ENCODE assay signal across 8 cellular contexts in the genomic region with DNA sequence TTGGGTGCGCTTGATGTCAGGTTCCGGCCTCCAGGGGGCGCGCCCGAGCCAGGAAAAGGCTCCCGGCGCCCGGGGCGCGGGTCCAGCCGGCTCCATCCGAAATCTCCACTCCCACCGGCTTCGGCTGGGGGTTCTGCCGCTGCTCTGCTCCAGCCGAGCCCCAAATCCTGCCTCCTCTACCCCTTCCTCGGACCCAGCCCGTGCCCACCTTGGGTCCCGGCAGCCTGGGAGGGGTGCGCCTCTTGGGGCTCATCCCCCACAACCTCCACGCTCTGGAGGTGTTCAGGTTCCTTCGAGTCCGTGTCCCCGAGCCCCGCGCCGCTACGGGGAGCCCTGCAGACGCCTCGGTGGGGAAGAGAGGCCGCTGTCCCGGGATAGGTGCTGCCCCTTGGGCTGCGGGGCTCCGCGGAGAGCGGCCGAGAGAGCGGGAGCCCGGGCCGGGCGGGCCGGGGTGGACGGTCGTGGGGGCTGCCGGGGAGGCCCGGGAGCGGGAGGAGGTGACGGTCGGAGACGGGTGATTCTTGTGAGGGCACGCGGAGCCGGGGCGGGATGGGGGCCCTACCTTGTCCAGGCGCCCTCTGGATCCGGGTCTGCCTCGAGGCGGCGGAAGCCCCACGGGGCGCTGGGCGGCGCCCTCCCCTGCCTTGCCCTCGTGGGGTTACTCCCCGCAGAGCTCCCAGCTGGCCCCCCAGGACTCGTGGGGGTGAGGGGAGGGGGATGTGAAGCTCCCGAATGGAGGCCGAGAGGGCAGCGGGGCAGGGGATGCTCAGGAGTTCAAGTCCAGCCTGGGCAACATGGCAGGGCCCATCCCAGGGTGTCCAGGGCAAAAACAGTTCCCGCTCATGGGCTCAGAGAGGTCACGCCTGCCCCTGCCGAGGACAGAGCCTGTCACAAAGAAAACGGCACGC. TPM values are rescaled to one million over a fixed set of nuclear protein-coding genes. Genes with fewer than 3 reads are reported as not detected.
DNase-seq lines count a peak whose midpoint lies in the region; ATAC-seq and TF ChIP-seq lines count a peak whose summit lies in the region.

No MANE protein-coding gene starts in this region.

- peaks cover 0 to 9% (median 0%) of the 10 kb centered on the region in 9 donors for H3K27me3 ChIP-seq in heart left ventricle
- H3K27me3 ChIP-seq in trophoblast cell (ENCODE audit: insufficient read depth, low read length), result peaks cover 7% of the 10 kb centered on the region

- peak overlapping the region; percentile 68 for H3K4me3 Mint-ChIP-seq in activated naive CD4-positive, alpha-beta T cell treated with anti-CD3 and anti-CD28 coated beads, Interleukin-2, amount 50 U/mL, for 24 hours
- H3K4me3 Mint-ChIP-seq in type B pancreatic cell, result peak overlapping the region; percentile 57

- intact Hi-C loops in heart left ventricle (cut with DNase I), result loop anchor here in 8 of 10 donors (2.0 to 10.0 kb wide), 7 partner anchors 52 to 430 kb away; a partner anchor contains a TSS

- peak overlapping the region; percentile 57 for H3K18ac ChIP-seq in trophoblast cell (ENCODE audit: low read length)

- H2AFZ ChIP-seq in trophoblast cell (ENCODE audit: insufficient read depth, low read length, poor library complexity), result peak overlapping the region; percentile 91

- H3K36me3 ChIP-seq in heart left ventricle, result no peaks in the 10 kb centered on the region
- no peaks in the 10 kb centered on the region for H3K36me3 ChIP-seq in trophoblast cell (ENCODE audit: control insufficient read depth in 1 of 2, insufficient read depth in 2 of 2, low read length in 2 of 2)

- peaks cover 2% of the 10 kb centered on the region for H3K79me1 ChIP-seq in trophoblast cell (ENCODE audit: low read length)

- H3K4me3 ChIP-seq in heart left ventricle (peak overlapping the region; percentile 26 to 75 (median 57)), trophoblast cell (ENCODE audit: low read depth, low read length) (no peak overlapping the region)

- TF ChIP-seq POLR2A in heart left ventricle (IDR thresholded peaks at IDR 0.05), result no peak

- no peaks in the 10 kb centered on the region for H3K9me3 Mint-ChIP-seq in activated naive CD4-positive, alpha-beta T cell treated with anti-CD3 and anti-CD28 coated beads, Interleukin-2, amount 50 U/mL, for 24 hours
- H3K9me3 Mint-ChIP-seq in type B pancreatic cell, result no peaks in the 10 kb centered on the region

- TF ChIP-seq CTCF in heart left ventricle (IDR thresholded peaks at IDR 0.05) (peak in 11 of 12 donors; percentile 77 to 93 (median 84)), type B pancreatic cell (conservative IDR thresholded peaks at IDR 0.05) (peak; percentile 97)

- H3K9me3 ChIP-seq in heart left ventricle (no peaks in the 10 kb centered on the region), trophoblast cell (ENCODE audit: insufficient read depth, low read depth, low read length) (no peaks in the 10 kb centered on the region)

- H3K36me3 Mint-ChIP-seq in activated naive CD4-positive, alpha-beta T cell treated with anti-CD3 and anti-CD28 coated beads, Interleukin-2, amount 50 U/mL, for 24 hours, result no peaks in the 10 kb centered on the region
- no peaks in the 10 kb centered on the region for H3K36me3 Mint-ChIP-seq in type B pancreatic cell

- in situ Hi-C loops in G401 (cut with HindIII; ENCODE audit: low sequenced_read_pairs), result loop anchor here (10.0 kb wide), 1 partner anchor 442 kb away; no protein-coding TSS in a partner anchor

- DNase-seq in G401 (ENCODE audit: low spot score), result peak; percentile 75
- peak; percentile 67 for DNase-seq in HT1080 (ENCODE audit: low read depth)
- DNase-seq in SK-N-DZ (ENCODE audit: low spot score), result peak; percentile 72
- DNase-seq in heart left ventricle, result peak; percentile 81 to 92 (median 84)
- DNase-seq in trophoblast cell, result peak; percentile 79 to 90
- peak; percentile 89 for DNase-seq in type B pancreatic cell (ENCODE audit: extremely low spot score, unreplicated experiment)

- WGBS in heart left ventricle, 4 donors, result 10 to 34% (median 13%) methylated on average over 27 to 74 of the region's 74 CpGs
- WGBS in trophoblast cell (ENCODE audit: extremely low coverage, insufficient coverage, insufficient read length), result no CpG with 5 or more reads among the region's 74 CpGs

- H3K27ac Mint-ChIP-seq in activated naive CD4-positive, alpha-beta T cell treated with anti-CD3 and anti-CD28 coated beads, Interleukin-2, amount 50 U/mL, for 24 hours, result no peak overlapping the region
- no peak overlapping the region for H3K27ac Mint-ChIP-seq in type B pancreatic cell

- H3K4ac ChIP-seq in trophoblast cell (ENCODE audit: low read depth, low read length), result no peak overlapping the region

- H2BK5ac ChIP-seq in trophoblast cell (ENCODE audit: low read depth, low read length, poor library complexity), result no peak overlapping the region

- no peak overlapping the region for H2AK5ac ChIP-seq in trophoblast cell (ENCODE audit: low read length)

- H4K8ac ChIP-seq in trophoblast cell (ENCODE audit: low read depth, low read length), result peak overlapping the region; percentile 33

- no peaks in the 10 kb centered on the region for H3K27me3 Mint-ChIP-seq in activated naive CD4-positive, alpha-beta T cell treated with anti-CD3 and anti-CD28 coated beads, Interleukin-2, amount 50 U/mL, for 24 hours
- peaks cover 9% of the 10 kb centered on the region for H3K27me3 Mint-ChIP-seq in type B pancreatic cell

- H4K91ac ChIP-seq in trophoblast cell (ENCODE audit: low read depth, low read length), result no peak overlapping the region

- no peak overlapping the region for H3K23ac ChIP-seq in trophoblast cell (ENCODE audit: low read length)

- H3K27ac ChIP-seq in heart left ventricle (peak overlapping the region in 11 of 12 donors; percentile 22 to 76 (median 58)), trophoblast cell (ENCODE audit: low read depth, low read length) (no peak overlapping the region)

- H4K12ac ChIP-seq in trophoblast cell (ENCODE audit: low read depth, low read length), result no peak overlapping the region

- no peaks in the 10 kb centered on the region for H3K79me2 ChIP-seq in trophoblast cell (ENCODE audit: control insufficient read depth, insufficient read depth, low read length, poor library complexity)

- peak overlapping the region; percentile 29 for H2BK120ac ChIP-seq in trophoblast cell (ENCODE audit: insufficient read depth, low read length, poor library complexity)

- peak overlapping the region; percentile 99 for H3K4me2 ChIP-seq in trophoblast cell (ENCODE audit: low read length)

- peak overlapping the region; percentile 41 for H2BK12ac ChIP-seq in trophoblast cell (ENCODE audit: low read length)

- H3K4me1 Mint-ChIP-seq in activated naive CD4-positive, alpha-beta T cell treated with anti-CD3 and anti-CD28 coated beads, Interleukin-2, amount 50 U/mL, for 24 hours, result no peaks in the 10 kb centered on the region
- H3K4me1 Mint-ChIP-seq in type B pancreatic cell (ENCODE audit: unreplicated experiment), result peaks cover 4% of the 10 kb centered on the region

- no peak overlapping the region for H3K9ac ChIP-seq in trophoblast cell (ENCODE audit: low read length)

- ATAC-seq in heart left ventricle (peak; percentile 60 to 95 (median 92)), HG02759 (IDR thresholded peaks at IDR 0.05; ENCODE audit: unreplicated experiment) (no peak)

- H3K4me1 ChIP-seq in heart left ventricle (peaks cover 0 to 16% (median 11%) of the 10 kb centered on the region in 12 donors), trophoblast cell (ENCODE audit: control insufficient read depth in 1 of 2, insufficient read depth in 2 of 2, low read length in 2 of 2) (peaks cover 0 to 3% of the 10 kb centered on the region in 2 experiments)

- H3K14ac ChIP-seq in trophoblast cell (ENCODE audit: low read length), result peak overlapping the region; percentile 50

RNA-seq across cellular contexts. Expression of a gene that starts 13.2 kb away (rescaled TPM):
- 39.0 and 44.6 TPM in 2 replicates for total RNA-seq in G401 (2014; rRNA removed; shearing (Covaris generic))
- total RNA-seq in HT1080 (2014; rRNA removed; shearing (Covaris generic)), result 69.9 and 112 TPM in 2 replicates
- polyA plus RNA-seq in HT1080 (2015; cell fraction: cytosol; rRNA removed), result 200 and 230 TPM in 2 replicates
- polyA plus RNA-seq in HT1080 (2015; cell fraction: nucleus; rRNA removed), result 113 and 129 TPM in 2 replicates
- 55.6 and 62.0 TPM in 2 replicates for polyA plus RNA-seq in SK-N-DZ (2014; cell fraction: cytosol; rRNA removed)
- polyA plus RNA-seq in SK-N-DZ (2014; cell fraction: nucleus; rRNA removed), result 24.7 and 29.8 TPM in 2 replicates
- 100 to 1,000 TPM; 223 to 459 (median 305) TPM for total RNA-seq in heart left ventricle
- polyA plus RNA-seq in heart left ventricle, result 100 to 1,000 TPM; 135 to 379 TPM
- 155 and 156 TPM in 2 replicates for polyA plus RNA-seq in trophoblast cell (2013)
- 89.3 and 102 TPM in 2 replicates for total RNA-seq in type B pancreatic cell (ENCODE audit: low replicate concordance)

RNA-seq across cellular contexts. Expression of a gene that starts 22.0 kb away (rescaled TPM):
- total RNA-seq in G401 (2014; rRNA removed; shearing (Covaris generic)), result not detected in 2 replicates
- 0.27 TPM in 1 of 2 replicates, not detected in the other for total RNA-seq in HT1080 (2014; rRNA removed; shearing (Covaris generic))
- polyA plus RNA-seq in HT1080 (2015; cell fraction: cytosol; rRNA removed), result not detected in 2 replicates
- polyA plus RNA-seq in HT1080 (2015; cell fraction: nucleus; rRNA removed), result not detected in 2 replicates
- not detected in 2 replicates for polyA plus RNA-seq in SK-N-DZ (2014; cell fraction: cytosol; rRNA removed)
- not detected in 2 replicates for polyA plus RNA-seq in SK-N-DZ (2014; cell fraction: nucleus; rRNA removed)
- total RNA-seq in heart left ventricle (1 to 10 TPM in 1 of 9 donors, under 1 TPM in 4, not detected in 4; 0.31 to 1.3 (median 0.53) TPM), type B pancreatic cell (ENCODE audit: low replicate concordance) (0.86 and 1.1 TPM in 2 replicates)
- under 1 TPM in 1 of 2 donors, not detected in 1; 0.61 TPM for polyA plus RNA-seq in heart left ventricle
- not detected in 2 replicates for polyA plus RNA-seq in trophoblast cell (2013)

RNA-seq across cellular contexts. Expression of a gene that starts 47.7 kb away (rescaled TPM):
- total RNA-seq in G401 (2014; rRNA removed; shearing (Covaris generic)), result 11.1 and 14.7 TPM in 2 replicates
- 46.4 and 58.3 TPM in 2 replicates for total RNA-seq in HT1080 (2014; rRNA removed; shearing (Covaris generic))
- polyA plus RNA-seq in HT1080 (2015; cell fraction: cytosol; rRNA removed), result 40.2 and 44.2 TPM in 2 replicates
- polyA plus RNA-seq in HT1080 (2015; cell fraction: nucleus; rRNA removed), result 59.8 and 60.0 TPM in 2 replicates
- polyA plus RNA-seq in SK-N-DZ (2014; cell fraction: cytosol; rRNA removed), result 55.6 and 60.6 TPM in 2 replicates
- polyA plus RNA-seq in SK-N-DZ (2014; cell fraction: nucleus; rRNA removed), result 39.9 and 52.2 TPM in 2 replicates
- total RNA-seq in heart left ventricle (10 to 100 TPM; 23.5 to 38.4 (median 29.0) TPM), type B pancreatic cell (ENCODE audit: low replicate concordance) (75.6 and 86.9 TPM in 2 replicates)
- 10 to 100 TPM; 13.0 to 42.7 TPM for polyA plus RNA-seq in heart left ventricle
- 43.3 and 46.1 TPM in 2 replicates for polyA plus RNA-seq in trophoblast cell (2013)

RNA-seq across cellular contexts. Expression of a gene that starts 58.3 kb away (rescaled TPM):
- total RNA-seq in G401 (2014; rRNA removed; shearing (Covaris generic)), result 3.4 and 3.5 TPM in 2 replicates
- total RNA-seq in HT1080 (2014; rRNA removed; shearing (Covaris generic)), result 6.9 and 7.3 TPM in 2 replicates
- 18.6 and 21.2 TPM in 2 replicates for polyA plus RNA-seq in HT1080 (2015; cell fraction: cytosol; rRNA removed)
- 12.6 and 13.9 TPM in 2 replicates for polyA plus RNA-seq in HT1080 (2015; cell fraction: nucleus; rRNA removed)
- polyA plus RNA-seq in SK-N-DZ (2014; cell fraction: cytosol; rRNA removed), result 0.44 TPM in 1 of 2 replicates, not detected in the other
- polyA plus RNA-seq in SK-N-DZ (2014; cell fraction: nucleus; rRNA removed), result not detected in 2 replicates
- total RNA-seq in heart left ventricle, result 100 to 1,000 TPM in 2 of 9 donors, 10 to 100 TPM in 7; 30.7 to 127 (median 63.4) TPM
- 100 to 1,000 TPM in 1 of 2 donors, 10 to 100 TPM in 1; 91.7 to 230 TPM for polyA plus RNA-seq in heart left ventricle
- 7.6 and 8.4 TPM in 2 replicates for polyA plus RNA-seq in trophoblast cell (2013)
- total RNA-seq in type B pancreatic cell (ENCODE audit: low replicate concordance), result 20.2 and 76.3 TPM in 2 replicates
